Comparison of ENCODE assay signal across 11 cellular contexts in the genomic region with DNA sequence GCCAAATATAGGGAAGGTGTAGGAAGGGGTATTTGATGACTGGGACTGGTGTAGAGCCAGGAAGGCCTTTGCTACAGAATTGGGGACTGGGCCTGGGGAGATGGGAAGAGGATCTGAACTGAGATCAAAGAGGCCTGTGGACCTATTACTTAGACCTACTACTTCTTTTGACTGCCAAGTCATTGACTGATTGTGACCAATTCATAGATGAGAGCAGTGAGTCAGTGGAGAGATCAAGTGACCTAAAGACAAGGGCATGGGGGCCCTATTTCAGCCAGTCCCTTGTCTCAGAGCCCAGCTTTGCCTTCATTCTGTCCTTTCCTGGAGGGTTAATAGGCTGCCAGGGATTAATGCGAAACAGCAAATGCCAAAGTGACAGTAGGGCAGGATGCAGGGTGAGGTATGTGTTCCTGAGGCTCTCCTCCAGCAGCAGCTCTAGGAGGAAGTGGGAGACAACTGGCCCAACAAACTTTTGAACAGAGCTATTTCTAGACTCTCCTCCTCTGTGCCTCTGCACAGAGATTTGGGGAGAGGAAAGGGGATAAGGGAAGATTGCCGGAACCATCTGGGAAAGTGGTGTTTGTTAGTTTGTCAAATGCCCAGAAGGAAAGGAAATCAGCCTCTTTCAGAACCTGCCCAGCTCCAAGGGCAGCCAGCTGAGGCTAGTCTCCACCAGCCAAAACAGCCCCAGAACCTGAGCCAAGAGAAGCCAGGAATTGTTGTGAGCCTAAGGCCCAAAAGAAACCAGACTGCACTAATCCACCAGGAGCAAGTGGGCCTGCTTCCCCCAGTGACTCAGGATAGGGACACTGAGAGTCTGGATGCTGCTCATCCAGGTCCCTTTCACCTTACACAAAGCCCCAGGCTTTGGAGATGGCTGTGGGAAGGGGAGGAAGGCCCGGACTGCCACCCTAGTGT. TPM values are rescaled to one million over a fixed set of nuclear protein-coding genes. Genes with fewer than 3 reads are reported as not detected.
DNase-seq lines count a peak whose midpoint lies in the region; ATAC-seq, FAIRE-seq and TF ChIP-seq lines count a peak whose summit lies in the region.
"Had no signal": no experiment of that assay in that cellular context is flagged by ENCODE, and none has a peak within 500 bp of the region (broad histone marks: within the 10 kb centered on the region; RNA-seq: fewer than 3 reads in every experiment).

No MANE protein-coding gene starts in this region.

- no peak overlapping the region for H3K27ac ChIP-seq in K562 (ENCODE audit: extremely low read depth, low read depth, low read length)
- H3K27ac ChIP-seq in left lung, result peak overlapping the region; percentile 58 to 60
- peak overlapping the region; percentile 69 for H3K27ac ChIP-seq in stomach smooth muscle (ENCODE audit: low read length)
- H3K27ac ChIP-seq: neutrophil had no signal

- no peak overlapping the region for H3K4me3 ChIP-seq in K562
- no peak overlapping the region for H3K4me3 ChIP-seq in left lung
- no peak overlapping the region for H3K4me3 ChIP-seq in stomach smooth muscle (ENCODE audit: low read length in 2 of 2)

- CTCF ChIA-PET in K562 (lab: Yijun Ruan, JAX; ENCODE audit: low intra/inter-chr PET ratio), result no interaction called here

- POLR2A ChIA-PET in K562 (lab: Yijun Ruan, JAX), result interaction anchor here (0.6 to 1.8 kb wide), 3 partner anchors 10 to 34 kb away, joined by 3 to 9 read pairs (median 3); no protein-coding TSS in a partner anchor

- no peak for TF ChIP-seq CTCF in K562 (IDR thresholded peaks at IDR 0.05 in 2 of 3, conservative IDR thresholded peaks at IDR 0.05 in 1 of 3; ENCODE audit: insufficient read depth in 2 of 3, low read depth in 1 of 3, low read length in 3 of 3)
- no peak for TF ChIP-seq CTCF in left lung (IDR thresholded peaks at IDR 0.05)

- 79% methylated on average over 3 of the region's 3 CpGs for WGBS in K562 (ENCODE audit: insufficient coverage, low coverage, missing lambda C conversion rate)

- no TSS peak for BruUV-seq in K562 (replicated peaks; lab: Mats Ljungman, UMichigan)

- H4K20me1 ChIP-seq in K562 (replicated peaks; ENCODE audit: control insufficient read depth, insufficient read depth, low read length), result no peaks in the 10 kb centered on the region

- intact Hi-C loops in K562 (cut with micrococcal nuclease), result no loop called here
- intact Hi-C loops in left lung (cut with DNase I), result no loop called here

- H3K4me1 ChIP-seq in K562 (replicated peaks in 1 of 2; ENCODE audit: control insufficient read depth in 2 of 2, insufficient read depth in 2 of 2, low read length in 2 of 2) (peaks cover 17 to 18% of the 10 kb centered on the region in 2 experiments; a peak in 3 of 5 replicates), left lung (peaks cover 5 to 50% of the 10 kb centered on the region in 2 donors), stomach smooth muscle (ENCODE audit: control insufficient read depth, insufficient read depth, low read length) (peaks cover 27% of the 10 kb centered on the region)

- FAIRE-seq in K562 (lab: Jason Lieb, UNC), result peak; percentile 29

- H3K9me1 ChIP-seq in K562 (ENCODE audit: control insufficient read depth, insufficient read depth, low read length), result no peaks in the 10 kb centered on the region

- H3K79me2 ChIP-seq in K562 (ENCODE audit: control insufficient read depth, insufficient read depth, low read length), result no peaks in the 10 kb centered on the region

- H3K9ac ChIP-seq in K562 (ENCODE audit: insufficient read depth in 1 of 2, low read depth in 2 of 2, low read length in 2 of 2) (peak overlapping the region in 1 of 2 experiments; percentile 20; a peak in 1 of 4 replicates), stomach smooth muscle (ENCODE audit: low read length in 2 of 2) (peak overlapping the region in 1 of 2 donors; percentile 5)

- DNase-seq in Kasumi-1 (lab: John Stamatoyannopoulos, UW), result peak; percentile 67 to 69
- DNase-seq in K562 (ENCODE audit: extremely low read depth in 1 of 4, low spot score in 3 of 4), result no peak
- DNase-seq in left lung, result no peak
- DNase-seq in retina, result no peak
- DNase-seq: HCEC 1CT, NCI-H2029 treated with DMSO at 0.1 percent for 48 hours, SIG-M5 had no signal

- TF ChIP-seq RAD21 in K562 (CRISPR knock-in tag; conservative IDR thresholded peaks at IDR 0.05 in 1 of 2, IDR thresholded peaks at IDR 0.05 in 1 of 2), result no peak

- H3K4me2 ChIP-seq in K562 (ENCODE audit: insufficient read depth, low read length), result no peak overlapping the region

- TF ChIP-seq POLR2A in K562 (conservative IDR thresholded peaks at IDR 0.05), result no peak

- no peaks in the 10 kb centered on the region for H3K27me3 ChIP-seq in K562 (ENCODE audit: control insufficient read depth in 2 of 2, insufficient read depth in 2 of 2, low read length in 2 of 2)
- H3K27me3 ChIP-seq in left lung, result no peaks in the 10 kb centered on the region
- H3K27me3 ChIP-seq in stomach smooth muscle (ENCODE audit: control insufficient read depth in 1 of 2, insufficient read depth in 2 of 2, low read length in 2 of 2), result no peaks in the 10 kb centered on the region
- H3K27me3 ChIP-seq: neutrophil had no signal

- ATAC-seq in K562 (no peak), left lung (peak; percentile 9), HG02588 (IDR thresholded peaks at IDR 0.05; ENCODE audit: unreplicated experiment) (no peak), GM19452 (IDR thresholded peaks at IDR 0.05; ENCODE audit: unreplicated experiment) (no peak)

- in situ Hi-C loops in K562 (cut with MboI), result no loop called here

- H3K36me3 ChIP-seq in K562 (ENCODE audit: control insufficient read depth, insufficient read depth, low read length), result no peaks in the 10 kb centered on the region
- H3K36me3 ChIP-seq in left lung, result no peaks in the 10 kb centered on the region
- no peaks in the 10 kb centered on the region for H3K36me3 ChIP-seq in stomach smooth muscle (ENCODE audit: control insufficient read depth in 2 of 2, insufficient read depth in 2 of 2, low read length in 2 of 2)
- H3K36me3 ChIP-seq: neutrophil had no signal

- H2AFZ ChIP-seq in K562 (ENCODE audit: low read depth, low read length), result peak overlapping the region; percentile 34; the same call in 1 of the 2 replicates

- H3K9me3 ChIP-seq in K562 (replicated peaks; ENCODE audit: control insufficient read depth, insufficient read depth, low read depth, low read length), result no peaks in the 10 kb centered on the region
- H3K9me3 ChIP-seq in left lung, result no peaks in the 10 kb centered on the region
- H3K9me3 ChIP-seq in stomach smooth muscle (ENCODE audit: control insufficient read depth in 2 of 2, low read length in 2 of 2), result no peaks in the 10 kb centered on the region
- H3K9me3 ChIP-seq: neutrophil had no signal

- no peak for TF ChIP-seq EP300 in K562 (IDR thresholded peaks at IDR 0.05; ENCODE audit: low read length)

RNA-seq across cellular contexts. Expression of a gene that starts 4.9 kb away (rescaled TPM):
- total RNA-seq in K562 (2011; cell fraction: chromatin; rRNA removed; ENCODE audit: low replicate concordance), result not detected in 2 replicates
- total RNA-seq in K562 (2011; cell fraction: nucleolus; rRNA removed), result not detected in 2 replicates
- total RNA-seq in K562 (2011; cell fraction: nucleoplasm; rRNA removed), result not detected in 2 replicates
- not detected in 2 replicates for total RNA-seq in K562 (2014; rRNA removed)
- not detected in 2 replicates for total RNA-seq in K562 (2014; rRNA removed; fragmentation: Illumina TruSeq; extraction: Trizol)
- 0.18 and 0.34 TPM in 2 replicates for total RNA-seq in K562 (2015; rRNA removed; fragmentation: Illumina TruSeq; extraction: Trizol)
- total RNA-seq in K562 (2021), result 0.34 TPM in 1 of 2 replicates, not detected in the other
- 0.56 TPM in 1 of 2 replicates, not detected in the other for polyA plus RNA-seq in K562 (2011; rRNA removed)
- polyA plus RNA-seq in K562 (2011; cell fraction: cytosol; rRNA removed), result 1.4 TPM in 1 of 2 replicates, not detected in the other
- 0.37 TPM in 1 of 2 replicates, not detected in the other for polyA plus RNA-seq in K562 (2011; cell fraction: nucleus; rRNA removed)
- 0.26 TPM in 1 of 2 replicates, not detected in the other for polyA plus RNA-seq in K562 (2012)
- polyA plus RNA-seq in K562 (2014; fragmentation: Illumina TruSeq; extraction: Trizol), result 0.16 TPM in 1 of 2 replicates, not detected in the other
- polyA plus RNA-seq in K562 (2014; fragmentation: Nextera tagmentation; extraction: Ambion mirVana), result under 1 TPM in 1 of 2 experiments, not detected in 1; 0.08 TPM
- 0.26 and 1.7 TPM in 2 replicates for polyA plus RNA-seq in K562 (2014; rRNA removed)
- polyA minus RNA-seq in K562 (2011; rRNA and poly(A)+ RNA removed), result not detected in 2 replicates
- polyA minus RNA-seq in K562 (2011; cell fraction: cytosol; rRNA and poly(A)+ RNA removed), result not detected in 2 replicates
- not detected in 2 replicates for polyA minus RNA-seq in K562 (2011; cell fraction: nucleus; rRNA and poly(A)+ RNA removed)
- 1 to 10 TPM; 1.7 to 7.7 TPM for total RNA-seq in left lung

RNA-seq across cellular contexts. Expression of a gene that starts 8.3 kb away (rescaled TPM):
- total RNA-seq in K562 (2011; cell fraction: chromatin; rRNA removed; ENCODE audit: low replicate concordance), result 1.0 TPM in 1 of 2 replicates, not detected in the other
- total RNA-seq in K562 (2011; cell fraction: nucleolus; rRNA removed), result 0.67 and 1.4 TPM in 2 replicates
- 0.66 TPM in 1 of 2 replicates, not detected in the other for total RNA-seq in K562 (2011; cell fraction: nucleoplasm; rRNA removed)
- total RNA-seq in K562 (2014; rRNA removed) (3.7 and 5.2 TPM in 2 replicates), K562 (2014; rRNA removed; fragmentation: Illumina TruSeq; extraction: Trizol) (9.5 and 11.3 TPM in 2 replicates), K562 (2015; rRNA removed; fragmentation: Illumina TruSeq; extraction: Trizol) (11.2 and 11.3 TPM in 2 replicates), K562 (2021) (5.5 and 8.1 TPM in 2 replicates), left lung (1,000 to 10,000 TPM in 1 of 2 donors, 100 to 1,000 TPM in 1; 257 to 1,192 TPM)
- polyA plus RNA-seq in K562 (2011; rRNA removed) (13.9 and 14.8 TPM in 2 replicates), K562 (2014; fragmentation: Illumina TruSeq; extraction: Trizol) (5.6 and 6.9 TPM in 2 replicates), K562 (2014; fragmentation: Nextera tagmentation; extraction: Ambion mirVana) (10 to 100 TPM; 20.1 TPM), K562 (2014; rRNA removed) (7.2 and 11.3 TPM in 2 replicates)
- 12.8 and 19.3 TPM in 2 replicates for polyA plus RNA-seq in K562 (2011; cell fraction: cytosol; rRNA removed)
- 5.9 and 6.8 TPM in 2 replicates for polyA plus RNA-seq in K562 (2011; cell fraction: nucleus; rRNA removed)
- 5.1 and 17.9 TPM in 2 replicates for polyA plus RNA-seq in K562 (2012)
- polyA minus RNA-seq in K562 (2011; rRNA and poly(A)+ RNA removed), result 3.0 and 4.5 TPM in 2 replicates
- 4.6 and 6.6 TPM in 2 replicates for polyA minus RNA-seq in K562 (2011; cell fraction: cytosol; rRNA and poly(A)+ RNA removed)
- 2.1 and 2.8 TPM in 2 replicates for polyA minus RNA-seq in K562 (2011; cell fraction: nucleus; rRNA and poly(A)+ RNA removed)

RNA-seq across cellular contexts. Expression of a gene that starts 11.7 kb away (rescaled TPM):
- total RNA-seq in K562 (2011; cell fraction: chromatin; rRNA removed; ENCODE audit: low replicate concordance), result not detected in 2 replicates
- not detected in 2 replicates for total RNA-seq in K562 (2011; cell fraction: nucleolus; rRNA removed)
- total RNA-seq in K562 (2011; cell fraction: nucleoplasm; rRNA removed), result not detected in 2 replicates
- total RNA-seq in K562 (2014; rRNA removed) (not detected in 2 replicates), K562 (2014; rRNA removed; fragmentation: Illumina TruSeq; extraction: Trizol) (not detected in 2 replicates), K562 (2015; rRNA removed; fragmentation: Illumina TruSeq; extraction: Trizol) (0.49 TPM in 1 of 2 replicates, not detected in the other), K562 (2021) (0.40 and 1.3 TPM in 2 replicates), left lung (10 to 100 TPM in 1 of 2 donors, 1 to 10 TPM in 1; 7.1 to 25.9 TPM)
- polyA plus RNA-seq in K562 (2011; rRNA removed) (0.65 TPM in 1 of 2 replicates, not detected in the other), K562 (2014; fragmentation: Illumina TruSeq; extraction: Trizol) (0.86 TPM in 1 of 2 replicates, not detected in the other), K562 (2014; fragmentation: Nextera tagmentation; extraction: Ambion mirVana) (under 1 TPM; 0.28 to 0.46 TPM), K562 (2014; rRNA removed) (0.38 and 0.44 TPM in 2 replicates)
- 0.34 TPM in 1 of 2 replicates, not detected in the other for polyA plus RNA-seq in K562 (2011; cell fraction: cytosol; rRNA removed)
- polyA plus RNA-seq in K562 (2011; cell fraction: nucleus; rRNA removed), result 0.28 TPM in 1 of 2 replicates, not detected in the other
- 0.22 and 0.23 TPM in 2 replicates for polyA plus RNA-seq in K562 (2012)
- polyA minus RNA-seq in K562 (2011; rRNA and poly(A)+ RNA removed), result not detected in 2 replicates
- not detected in 2 replicates for polyA minus RNA-seq in K562 (2011; cell fraction: cytosol; rRNA and poly(A)+ RNA removed)
- polyA minus RNA-seq in K562 (2011; cell fraction: nucleus; rRNA and poly(A)+ RNA removed), result not detected in 2 replicates

RNA-seq across cellular contexts. Expression of a gene that starts 13.2 kb away (rescaled TPM):
- not detected in 2 replicates for total RNA-seq in K562 (2011; cell fraction: chromatin; rRNA removed; ENCODE audit: low replicate concordance)
- not detected in 2 replicates for total RNA-seq in K562 (2011; cell fraction: nucleolus; rRNA removed)
- not detected in 2 replicates for total RNA-seq in K562 (2011; cell fraction: nucleoplasm; rRNA removed)
- total RNA-seq in K562 (2014; rRNA removed), result 0.37 TPM in 1 of 2 replicates, not detected in the other
- total RNA-seq in K562 (2014; rRNA removed; fragmentation: Illumina TruSeq; extraction: Trizol), result not detected in 2 replicates
- total RNA-seq in K562 (2015; rRNA removed; fragmentation: Illumina TruSeq; extraction: Trizol), result not detected in 2 replicates
- total RNA-seq in K562 (2021), result not detected in 2 replicates
- polyA plus RNA-seq in K562 (2011; rRNA removed), result 0.45 and 0.60 TPM in 2 replicates
- 0.42 and 0.83 TPM in 2 replicates for polyA plus RNA-seq in K562 (2011; cell fraction: cytosol; rRNA removed)
- 0.36 TPM in 1 of 2 replicates, not detected in the other for polyA plus RNA-seq in K562 (2011; cell fraction: nucleus; rRNA removed)
- 1.2 and 1.4 TPM in 2 replicates for polyA plus RNA-seq in K562 (2012)
- polyA plus RNA-seq in K562 (2014; fragmentation: Illumina TruSeq; extraction: Trizol), result 0.28 and 0.56 TPM in 2 replicates
- polyA plus RNA-seq in K562 (2014; fragmentation: Nextera tagmentation; extraction: Ambion mirVana), result 1 to 10 TPM in 1 of 2 experiments, under 1 TPM in 1; 0.67 to 1.4 TPM
- polyA plus RNA-seq in K562 (2014; rRNA removed), result not detected in 2 replicates
- 0.95 TPM in 1 of 2 replicates, not detected in the other for polyA minus RNA-seq in K562 (2011; rRNA and poly(A)+ RNA removed)
- not detected in 2 replicates for polyA minus RNA-seq in K562 (2011; cell fraction: cytosol; rRNA and poly(A)+ RNA removed)
- polyA minus RNA-seq in K562 (2011; cell fraction: nucleus; rRNA and poly(A)+ RNA removed), result not detected in 2 replicates
- total RNA-seq in left lung, result under 1 TPM in 1 of 2 donors, not detected in 1; 0.42 TPM

RNA-seq across cellular contexts. Expression of a gene that starts 18.2 kb away (rescaled TPM):
- total RNA-seq in K562 (2011; cell fraction: chromatin; rRNA removed; ENCODE audit: low replicate concordance), result 3.2 TPM in 1 of 2 replicates, not detected in the other
- total RNA-seq in K562 (2011; cell fraction: nucleolus; rRNA removed), result 3.8 and 6.2 TPM in 2 replicates
- 1.9 and 3.0 TPM in 2 replicates for total RNA-seq in K562 (2011; cell fraction: nucleoplasm; rRNA removed)
- total RNA-seq in K562 (2014; rRNA removed) (14.7 and 19.1 TPM in 2 replicates), K562 (2014; rRNA removed; fragmentation: Illumina TruSeq; extraction: Trizol) (16.3 and 23.2 TPM in 2 replicates), K562 (2015; rRNA removed; fragmentation: Illumina TruSeq; extraction: Trizol) (32.5 and 36.4 TPM in 2 replicates), K562 (2021) (23.2 and 26.3 TPM in 2 replicates), left lung (1,000 to 10,000 TPM; 1,672 to 1,797 TPM)
- polyA plus RNA-seq in K562 (2011; rRNA removed) (1.3 and 16.7 TPM in 2 replicates), K562 (2014; fragmentation: Illumina TruSeq; extraction: Trizol) (9.8 and 12.9 TPM in 2 replicates), K562 (2014; fragmentation: Nextera tagmentation; extraction: Ambion mirVana) (10 to 100 TPM; 59.5 to 66.5 TPM), K562 (2014; rRNA removed) (26.5 and 30.1 TPM in 2 replicates)
- polyA plus RNA-seq in K562 (2011; cell fraction: cytosol; rRNA removed), result 2.0 and 24.3 TPM in 2 replicates
- polyA plus RNA-seq in K562 (2011; cell fraction: nucleus; rRNA removed), result 0.73 and 6.6 TPM in 2 replicates
- 37.2 and 68.1 TPM in 2 replicates for polyA plus RNA-seq in K562 (2012)
- 4.1 TPM in 1 of 2 replicates, not detected in the other for polyA minus RNA-seq in K562 (2011; rRNA and poly(A)+ RNA removed)
- polyA minus RNA-seq in K562 (2011; cell fraction: cytosol; rRNA and poly(A)+ RNA removed), result 15.9 and 30.5 TPM in 2 replicates
- 4.4 and 6.5 TPM in 2 replicates for polyA minus RNA-seq in K562 (2011; cell fraction: nucleus; rRNA and poly(A)+ RNA removed)

Comparison
In these comparisons a context has a peak if more than half of its experiments do, and no peak if none do; other contexts are left out.
1. DNase-seq: peak in Kasumi-1 (2 of 2); none in K562 (0 of 4), left lung (0 of 2) and retina (single experiment).
2. RNA of a gene that starts 8.3 kb away (total RNA-seq): 257 to 1,192 TPM in left lung; 0.66 to 11.3 TPM in K562; every median in the first group is over 10 times any median in the second.